1 cellular context compared by ENCODE assay signal in the genomic region with DNA sequence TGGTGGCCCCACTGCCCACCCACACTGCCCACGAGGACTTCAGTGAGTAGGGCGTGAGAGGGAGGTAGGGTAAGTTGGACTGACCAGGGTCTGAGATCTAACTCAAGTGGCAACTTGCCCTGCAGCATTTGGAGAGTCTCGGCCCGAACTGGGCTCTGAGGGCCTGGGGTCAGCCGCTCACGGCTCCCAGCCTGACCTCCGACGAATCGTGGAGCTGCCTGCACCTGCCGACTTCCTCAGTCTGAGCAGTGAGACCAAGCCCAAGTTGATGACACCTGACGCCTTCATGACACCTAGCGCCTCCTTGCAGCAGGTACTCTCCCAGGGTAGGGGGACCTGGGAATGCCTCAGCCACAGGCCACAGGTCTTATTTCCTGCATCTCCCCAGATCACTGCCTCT.
TF ChIP-seq lines count a peak whose summit lies in the region.

No MANE protein-coding gene starts in this region.

TF ChIP-seq in K562, 482 proteins besides CTCF, POLR2A, EP300 and RAD21:
- TF ChIP-seq ZNF354B (CRISPR knock-in tag; IDR thresholded peaks at IDR 0.05), result no peak
- TF ChIP-seq TRIM24 (IDR thresholded peaks at IDR 0.05), result no peak
- TF ChIP-seq, protein P1, sequence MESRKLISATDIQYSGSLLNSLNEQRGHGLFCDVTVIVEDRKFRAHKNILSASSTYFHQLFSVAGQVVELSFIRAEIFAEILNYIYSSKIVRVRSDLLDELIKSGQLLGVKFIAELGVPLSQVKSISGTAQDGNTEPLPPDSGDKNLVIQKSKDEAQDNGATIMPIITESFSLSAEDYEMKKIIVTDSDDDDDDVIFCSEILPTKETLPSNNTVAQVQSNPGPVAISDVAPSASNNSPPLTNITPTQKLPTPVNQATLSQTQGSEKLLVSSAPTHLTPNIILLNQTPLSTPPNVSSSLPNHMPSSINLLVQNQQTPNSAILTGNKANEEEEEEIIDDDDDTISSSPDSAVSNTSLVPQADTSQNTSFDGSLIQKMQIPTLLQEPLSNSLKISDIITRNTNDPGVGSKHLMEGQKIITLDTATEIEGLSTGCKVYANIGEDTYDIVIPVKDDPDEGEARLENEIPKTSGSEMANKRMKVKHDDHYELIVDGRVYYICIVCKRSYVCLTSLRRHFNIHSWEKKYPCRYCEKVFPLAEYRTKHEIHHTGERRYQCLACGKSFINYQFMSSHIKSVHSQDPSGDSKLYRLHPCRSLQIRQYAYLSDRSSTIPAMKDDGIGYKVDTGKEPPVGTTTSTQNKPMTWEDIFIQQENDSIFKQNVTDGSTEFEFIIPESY (CRISPR knock-in tag; IDR thresholded peaks at IDR 0.05), result peak; percentile 58; the same call in 1 of the 2 replicates
TF ChIP-seq in K562: peak in this region for 1.
